In genomic region chr9:19440376-19440775, GRCh38 we compare ENCODE assay signal across 1 cellular context.
TF ChIP-seq lines count a peak whose summit lies in the region.

No MANE protein-coding gene starts in this region.

TF ChIP-seq in WTC11, 78 proteins besides CTCF, POLR2A, EP300 and RAD21 (continued from another document):
- TF ChIP-seq, protein P1, sequence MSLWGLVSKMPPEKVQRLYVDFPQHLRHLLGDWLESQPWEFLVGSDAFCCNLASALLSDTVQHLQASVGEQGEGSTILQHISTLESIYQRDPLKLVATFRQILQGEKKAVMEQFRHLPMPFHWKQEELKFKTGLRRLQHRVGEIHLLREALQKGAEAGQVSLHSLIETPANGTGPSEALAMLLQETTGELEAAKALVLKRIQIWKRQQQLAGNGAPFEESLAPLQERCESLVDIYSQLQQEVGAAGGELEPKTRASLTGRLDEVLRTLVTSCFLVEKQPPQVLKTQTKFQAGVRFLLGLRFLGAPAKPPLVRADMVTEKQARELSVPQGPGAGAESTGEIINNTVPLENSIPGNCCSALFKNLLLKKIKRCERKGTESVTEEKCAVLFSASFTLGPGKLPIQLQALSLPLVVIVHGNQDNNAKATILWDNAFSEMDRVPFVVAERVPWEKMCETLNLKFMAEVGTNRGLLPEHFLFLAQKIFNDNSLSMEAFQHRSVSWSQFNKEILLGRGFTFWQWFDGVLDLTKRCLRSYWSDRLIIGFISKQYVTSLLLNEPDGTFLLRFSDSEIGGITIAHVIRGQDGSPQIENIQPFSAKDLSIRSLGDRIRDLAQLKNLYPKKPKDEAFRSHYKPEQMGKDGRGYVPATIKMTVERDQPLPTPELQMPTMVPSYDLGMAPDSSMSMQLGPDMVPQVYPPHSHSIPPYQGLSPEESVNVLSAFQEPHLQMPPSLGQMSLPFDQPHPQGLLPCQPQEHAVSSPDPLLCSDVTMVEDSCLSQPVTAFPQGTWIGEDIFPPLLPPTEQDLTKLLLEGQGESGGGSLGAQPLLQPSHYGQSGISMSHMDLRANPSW (CRISPR knock-in tag; conservative IDR thresholded peaks at IDR 0.05; ENCODE audit: low read depth): no peak
